Comparison of ENCODE assay signal across 1 cellular context in genomic region chrX:24125028-24125612, GRCh38.
TF ChIP-seq lines count a peak whose summit lies in the region.

No MANE protein-coding gene starts in this region.

TF ChIP-seq in GM23338, 12 proteins besides CTCF, POLR2A, EP300 and RAD21 (continued from another document):
- TF ChIP-seq ZNF462 (CRISPR knock-in tag; IDR thresholded peaks at IDR 0.05) = no peak
- TF ChIP-seq NANOG (IDR thresholded peaks at IDR 0.05; ENCODE audit: borderline replicate concordance) = no peak
- no peak for TF ChIP-seq JUNB (IDR thresholded peaks at IDR 0.05; ENCODE audit: unreplicated experiment)
- TF ChIP-seq REST (IDR thresholded peaks at IDR 0.05; ENCODE audit: unreplicated experiment) = no peak
- no peak for TF ChIP-seq EZH2 (IDR thresholded peaks at IDR 0.05; ENCODE audit: low read depth, unreplicated experiment)
- no peak for TF ChIP-seq POLR2AphosphoS5 (IDR thresholded peaks at IDR 0.05; ENCODE audit: low read depth)
- no peak for TF ChIP-seq ETS1 (IDR thresholded peaks at IDR 0.05)
- no peak for TF ChIP-seq STAT1 (IDR thresholded peaks at IDR 0.05; ENCODE audit: unreplicated experiment)
TF ChIP-seq in GM23338: peak in this region for 0.
